24 cellular contexts compared by ENCODE assay signal in the genomic region with DNA sequence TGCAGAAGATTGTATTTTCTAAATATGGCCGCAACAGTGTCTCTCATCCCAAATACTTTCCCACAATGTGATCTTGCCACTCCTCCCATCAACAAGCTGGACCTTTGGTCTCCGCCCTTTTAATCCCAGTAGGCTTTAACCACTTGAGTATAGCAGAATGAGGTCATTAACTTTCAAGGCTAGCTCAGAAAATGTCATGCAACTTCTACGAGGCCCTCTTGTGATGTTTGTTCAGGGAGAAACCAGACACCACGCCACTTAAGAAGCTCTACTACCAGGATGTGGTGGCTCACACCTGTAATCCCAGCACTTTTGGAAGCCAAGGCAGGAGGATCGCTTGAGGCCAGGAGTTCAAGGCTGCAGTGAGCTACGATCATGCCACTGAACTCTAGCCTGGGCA. TPM values are rescaled to one million over a fixed set of nuclear protein-coding genes. Genes with fewer than 3 reads are reported as not detected.
DNase-seq lines count a peak whose midpoint lies in the region; TF ChIP-seq lines count a peak whose summit lies in the region.
"Had no signal": no experiment of that assay in that cellular context is flagged by ENCODE, and none has a peak within 500 bp of the region (broad histone marks: within the 10 kb centered on the region; RNA-seq: fewer than 3 reads in every experiment).

No MANE protein-coding gene starts in this region.

- no peak overlapping the region for H3K18ac ChIP-seq in mesendoderm (ENCODE audit: low read length)

- H2BK5ac ChIP-seq in mesendoderm (ENCODE audit: low read length): no peak overlapping the region

- H3K4me3 Mint-ChIP-seq in type B pancreatic cell: no peak overlapping the region
- H3K4me3 Mint-ChIP-seq: activated CD8-positive, alpha-beta T cell treated with anti-CD3 and anti-CD28 coated beads for 36 hours; activated naive CD4-positive, alpha-beta T cell treated with anti-CD3 and anti-CD28 coated beads, Interleukin-2, amount 50 U/mL, for 24 hours; activated T-cell treated with anti-CD3 and anti-CD28 coated beads, Interleukin-2, amount 50 U/mL, for 4 hours; mesothelial cell of epicardium; neural crest cell; T-cell had no signal

- H3K36me3 Mint-ChIP-seq in type B pancreatic cell: no peaks in the 10 kb centered on the region
- H3K36me3 Mint-ChIP-seq: activated naive CD4-positive, alpha-beta T cell treated with anti-CD3 and anti-CD28 coated beads, Interleukin-2, amount 50 U/mL, for 24 hours; mesothelial cell of epicardium; T-cell had no signal

- H4K5ac ChIP-seq in mesendoderm (ENCODE audit: low read length): no peak overlapping the region

- H3K27me3 ChIP-seq in SJCRH30 (no peaks in the 10 kb centered on the region), mesendoderm (ENCODE audit: insufficient read depth, low read length, poor library complexity) (no peaks in the 10 kb centered on the region), tibial artery (no peaks in the 10 kb centered on the region)
- H3K27me3 ChIP-seq: body of pancreas had no signal

- H3K27ac ChIP-seq in SJCRH30: no peak overlapping the region
- H3K27ac ChIP-seq in mesendoderm (ENCODE audit: low read depth, low read length): no peak overlapping the region
- H3K27ac ChIP-seq in tibial artery: no peak overlapping the region
- H3K27ac ChIP-seq: 22Rv1, body of pancreas, coronary artery, thoracic aorta had no signal

- no peak overlapping the region for H3K27ac Mint-ChIP-seq in type B pancreatic cell
- H3K27ac Mint-ChIP-seq: activated CD8-positive, alpha-beta T cell treated with anti-CD3 and anti-CD28 coated beads for 36 hours; activated naive CD4-positive, alpha-beta T cell treated with anti-CD3 and anti-CD28 coated beads, Interleukin-2, amount 50 U/mL, for 24 hours; mesothelial cell of epicardium; T-cell had no signal

- H2BK120ac ChIP-seq in mesendoderm (ENCODE audit: low read depth, low read length): no peak overlapping the region

- H4K8ac ChIP-seq in mesendoderm (ENCODE audit: low read depth, low read length): no peak overlapping the region

- H3K4me1 ChIP-seq in SJCRH30 (no peaks in the 10 kb centered on the region), mesendoderm (ENCODE audit: control insufficient read depth, low read depth, low read length) (no peaks in the 10 kb centered on the region), tibial artery (peaks cover 0 to 19% (median 2%) of the 10 kb centered on the region in 4 donors)
- H3K4me1 ChIP-seq: body of pancreas had no signal

- no peak overlapping the region for H2BK15ac ChIP-seq in mesendoderm (replicated peaks; ENCODE audit: low read depth)

- H3K36me3 ChIP-seq in SJCRH30 (no peaks in the 10 kb centered on the region), mesendoderm (ENCODE audit: control insufficient read depth, insufficient read depth, low read length) (no peaks in the 10 kb centered on the region), tibial artery (no peaks in the 10 kb centered on the region)
- H3K36me3 ChIP-seq: thoracic aorta had no signal

- no peak overlapping the region for H3K4me2 ChIP-seq in mesendoderm (ENCODE audit: low read length)

- no peaks in the 10 kb centered on the region for H3K9me3 Mint-ChIP-seq in type B pancreatic cell
- H3K9me3 Mint-ChIP-seq: activated naive CD4-positive, alpha-beta T cell treated with anti-CD3 and anti-CD28 coated beads, Interleukin-2, amount 50 U/mL, for 24 hours; activated T-cell treated with anti-CD3 and anti-CD28 coated beads, Interleukin-2, amount 50 U/mL, for 4 hours; mesothelial cell of epicardium; neural crest cell; T-cell had no signal

- no peak overlapping the region for H3K23ac ChIP-seq in mesendoderm (ENCODE audit: low read length)

- intact Hi-C loops in tibial artery (cut with DNase I; ENCODE audit: low total_unique reads): no loop called here

- no peaks in the 10 kb centered on the region for H3K79me2 ChIP-seq in mesendoderm (ENCODE audit: control insufficient read depth, insufficient read depth, low read length)

- no peaks in the 10 kb centered on the region for H3K9me3 ChIP-seq in SJCRH30 (replicated peaks)
- no peaks in the 10 kb centered on the region for H3K9me3 ChIP-seq in tibial artery
- H3K9me3 ChIP-seq: body of pancreas, thoracic aorta had no signal

- H3K9ac ChIP-seq in mesendoderm (ENCODE audit: low read length): no peak overlapping the region

- H3K79me1 ChIP-seq in mesendoderm (ENCODE audit: low read length): no peaks in the 10 kb centered on the region

- H2AK5ac ChIP-seq in mesendoderm (ENCODE audit: low read length): no peak overlapping the region

- no peak overlapping the region for H3K4me3 ChIP-seq in SJCRH30
- no peak overlapping the region for H3K4me3 ChIP-seq in mesendoderm (ENCODE audit: low read length)
- H3K4me3 ChIP-seq in tibial artery: no peak overlapping the region
- H3K4me3 ChIP-seq: body of pancreas, coronary artery, thoracic aorta had no signal

- no peak for TF ChIP-seq CTCF in tibial artery (IDR thresholded peaks at IDR 0.05)
- no peak for TF ChIP-seq CTCF in type B pancreatic cell (conservative IDR thresholded peaks at IDR 0.05)

- WGBS in mesendoderm (ENCODE audit: extremely low coverage, insufficient coverage, low lambda C conversion rate): no CpG with 5 or more reads among the region's 6 CpGs

- H3K4me1 Mint-ChIP-seq in type B pancreatic cell (ENCODE audit: unreplicated experiment): no peaks in the 10 kb centered on the region
- H3K4me1 Mint-ChIP-seq: activated naive CD4-positive, alpha-beta T cell treated with anti-CD3 and anti-CD28 coated beads, Interleukin-2, amount 50 U/mL, for 24 hours; mesothelial cell of epicardium; neural crest cell; T-cell had no signal

- no peak overlapping the region for H3K4ac ChIP-seq in mesendoderm (ENCODE audit: low read depth, low read length)

- DNase-seq in NCI-H1417 (lab: John Stamatoyannopoulos, UW) (peak in 2 of 3 experiments; percentile 55 to 83), NCI-H1417 treated with DMSO at 0.1 percent for 48 hours (lab: John Stamatoyannopoulos, UW) (no peak), NCI-H2107 (lab: John Stamatoyannopoulos, UW) (peak; percentile 35), SJCRH30 (peak; percentile 52 to 68), mesendoderm (peak; percentile 37), tibial artery (no peak), MV-4-11 (lab: John Stamatoyannopoulos, UW) (no peak), type B pancreatic cell (ENCODE audit: extremely low spot score, unreplicated experiment) (no peak)
- DNase-seq: activated CD8-positive, alpha-beta T cell treated with anti-CD3 and anti-CD28 coated beads for 36 hours; activated T-cell treated with anti-CD3 and anti-CD28 coated beads, Interleukin-2, amount 50 U/mL, for 4 hours; body of pancreas; hypothalamus; NCI-H1694; stimulated activated CD4-positive, alpha-beta T cell treated with anti-CD3 and anti-CD28 coated beads, Interleukin-12 subunit alpha, Interleukin-12 subunit beta, amount 100 ng/mL, for 4 hours; T-cell had no signal

- peaks cover 6% of the 10 kb centered on the region for H3K27me3 Mint-ChIP-seq in type B pancreatic cell
- H3K27me3 Mint-ChIP-seq: activated CD8-positive, alpha-beta T cell treated with anti-CD3 and anti-CD28 coated beads for 36 hours; activated naive CD4-positive, alpha-beta T cell treated with anti-CD3 and anti-CD28 coated beads, Interleukin-2, amount 50 U/mL, for 24 hours; T-cell had no signal

- H3K56ac ChIP-seq in mesendoderm (ENCODE audit: low read length): no peak overlapping the region

RNA-seq across cellular contexts. Expression of a gene that starts 20.1 kb away (rescaled TPM):
- total RNA-seq in SJCRH30 (2014; rRNA removed; shearing (Covaris generic)): not detected in 2 replicates
- not detected for polyA plus RNA-seq in mesendoderm (2013, experiment 1 of 2)
- not detected for polyA plus RNA-seq in mesendoderm (2013, experiment 2 of 2)
- not detected in 2 replicates for total RNA-seq in type B pancreatic cell (ENCODE audit: low replicate concordance)
- total RNA-seq: activated CD8-positive, alpha-beta T cell treated with anti-CD3 and anti-CD28 coated beads for 36 hours; activated T-cell treated with anti-CD3 and anti-CD28 coated beads, Interleukin-2, amount 50 U/mL, for 4 hours; body of pancreas; MCF 10A; mesothelial cell of epicardium; neural crest cell; pulmonary artery endothelial cell; T-cell; thoracic aorta had no signal
- polyA plus RNA-seq: BJ had no signal

Comparison
In these comparisons a context has a peak if more than half of its experiments do, and no peak if none do; other contexts are left out.
1. DNase-seq: peak in NCI-H1417 (2 of 3), NCI-H2107 (single experiment), SJCRH30 (2 of 2) and mesendoderm (single experiment); none in NCI-H1417 treated with DMSO at 0.1 percent for 48 hours (single experiment), tibial artery (0 of 2), MV-4-11 (single experiment) and type B pancreatic cell (single experiment).